10 cellular contexts compared by ENCODE assay signal in genomic region chr1:37509181-37509580, GRCh38. TPM values are rescaled to one million over a fixed set of nuclear protein-coding genes. Genes with fewer than 3 reads are reported as not detected.
DNase-seq lines count a peak whose midpoint lies in the region; ATAC-seq and TF ChIP-seq lines count a peak whose summit lies in the region.
"Had no signal": no experiment of that assay in that cellular context is flagged by ENCODE, and none has a peak within 500 bp of the region (broad histone marks: within the 10 kb centered on the region; RNA-seq: fewer than 3 reads in every experiment).

No MANE protein-coding gene starts in this region.

- H3K36me3 Mint-ChIP-seq in T-helper 2 cell treated with Interferon-gamma antibody and Interleukin-4, amounts not matched to agents 5 μg/mL and 100 μg/mL, for 36 hours (ENCODE audit: low read depth): peaks cover 43% of the 10 kb centered on the region

- no peak for TF ChIP-seq EP300 in suprapubic skin (IDR thresholded peaks at IDR 0.05)

- no peaks in the 10 kb centered on the region for H3K27me3 Mint-ChIP-seq in T-helper 2 cell treated with Interferon-gamma antibody and Interleukin-4, amounts not matched to agents 5 μg/mL and 100 μg/mL, for 36 hours (ENCODE audit: low read depth)

- H4K20me1 ChIP-seq in BLaER1: peaks cover 49% of the 10 kb centered on the region

- H3K27ac ChIP-seq in BLaER1 (no peak overlapping the region), foreskin keratinocyte (no peak overlapping the region), suprapubic skin (no peak overlapping the region)

- peaks cover 90% of the 10 kb centered on the region for H3K36me3 ChIP-seq in BLaER1
- H3K36me3 ChIP-seq in suprapubic skin: peaks cover 58% of the 10 kb centered on the region

- TF ChIP-seq CTCF in foreskin keratinocyte (conservative IDR thresholded peaks at IDR 0.05) (peak; percentile 28), suprapubic skin (IDR thresholded peaks at IDR 0.05) (no peak)

- H3K27ac Mint-ChIP-seq in T-helper 2 cell treated with Interferon-gamma antibody and Interleukin-4, amounts not matched to agents 5 μg/mL and 100 μg/mL, for 36 hours: no peak overlapping the region

- DNase-seq in H4 (ENCODE audit: low spot score) (peak; percentile 55), RPMI8226 (peak; percentile 45), foreskin keratinocyte (no peak), suprapubic skin (ENCODE audit: low spot score in 2 of 2) (no peak), HK-2 (ENCODE audit: unreplicated experiment) (no peak)
- no peak for DNase-seq in T-helper 2 cell treated with Interferon-gamma antibody and Interleukin-4, amounts not matched to agents 5 μg/mL and 100 μg/mL, for 36 hours (ENCODE audit: low spot score)
- DNase-seq in effector CD4-positive, alpha-beta T cell: no peak
- DNase-seq: activated CD4-positive, CD25-positive, alpha-beta regulatory T cell treated with anti-CD3 and anti-CD28 coated beads, Interleukin-2, amount 50 U/mL, for 72 hours; stimulated activated CD4-positive, alpha-beta T cell treated with anti-CD3 and anti-CD28 coated beads, Interleukin-4, amount 100 ng/mL, for 4 hours had no signal

- peaks cover 30% of the 10 kb centered on the region for H3K4me1 Mint-ChIP-seq in T-helper 2 cell treated with Interferon-gamma antibody and Interleukin-4, amounts not matched to agents 5 μg/mL and 100 μg/mL, for 36 hours (ENCODE audit: low read depth)

- H3K4me3 ChIP-seq in BLaER1: no peak overlapping the region
- H3K4me3 ChIP-seq in suprapubic skin: no peak overlapping the region

- H3K4me3 Mint-ChIP-seq in T-helper 2 cell treated with Interferon-gamma antibody and Interleukin-4, amounts not matched to agents 5 μg/mL and 100 μg/mL, for 36 hours: no peak overlapping the region

- H3K4me1 ChIP-seq in BLaER1 (peaks cover 36% of the 10 kb centered on the region), foreskin keratinocyte (no peaks in the 10 kb centered on the region), suprapubic skin (peaks cover 15% of the 10 kb centered on the region)

- no peak overlapping the region for H3K9ac ChIP-seq in BLaER1

- ATAC-seq in foreskin keratinocyte: peak; percentile 37

- no peaks in the 10 kb centered on the region for H3K27me3 ChIP-seq in BLaER1
- no peaks in the 10 kb centered on the region for H3K27me3 ChIP-seq in foreskin keratinocyte
- no peaks in the 10 kb centered on the region for H3K27me3 ChIP-seq in suprapubic skin

- 85% methylated on average over 4 of the region's 4 CpGs for WGBS in suprapubic skin

- H3K4me2 ChIP-seq in BLaER1: peak overlapping the region; percentile 36

- TF ChIP-seq POLR2A in suprapubic skin (IDR thresholded peaks at IDR 0.05): no peak

- H3K9me3 Mint-ChIP-seq in T-helper 2 cell treated with Interferon-gamma antibody and Interleukin-4, amounts not matched to agents 5 μg/mL and 100 μg/mL, for 36 hours: no peaks in the 10 kb centered on the region

- no peaks in the 10 kb centered on the region for H3K9me3 ChIP-seq in BLaER1
- H3K9me3 ChIP-seq in suprapubic skin: no peaks in the 10 kb centered on the region

RNA-seq across cellular contexts. Expression of gene MEAF6, which starts 5.4 kb away (rescaled TPM):
- total RNA-seq in H4 (2014; rRNA removed; shearing (Covaris generic)): 113 and 172 TPM in 2 replicates
- total RNA-seq in foreskin keratinocyte (43.8 and 48.6 TPM in 2 replicates), suprapubic skin (100 to 1,000 TPM in 1 of 4 donors, 10 to 100 TPM in 3; 63.6 to 105 (median 68.7) TPM)
- 36.7 and 41.3 TPM in 2 replicates for polyA plus RNA-seq in foreskin keratinocyte

RNA-seq across cellular contexts. Expression of gene ZC3H12A, which starts 34.8 kb away (rescaled TPM):
- total RNA-seq in H4 (2014; rRNA removed; shearing (Covaris generic)): 2.9 TPM in 2 replicates
- total RNA-seq in foreskin keratinocyte (24.5 and 32.4 TPM in 2 replicates), suprapubic skin (100 to 1,000 TPM in 1 of 4 donors, 10 to 100 TPM in 3; 47.7 to 107 (median 56.1) TPM)
- polyA plus RNA-seq in foreskin keratinocyte: 19.9 and 23.0 TPM in 2 replicates

RNA-seq across cellular contexts. Expression of gene SNIP1, which starts 44.9 kb away (rescaled TPM):
- total RNA-seq in H4 (2014; rRNA removed; shearing (Covaris generic)): 7.2 and 12.9 TPM in 2 replicates
- total RNA-seq in foreskin keratinocyte: 9.5 and 10.0 TPM in 2 replicates
- polyA plus RNA-seq in foreskin keratinocyte: 5.4 and 6.5 TPM in 2 replicates
- 10 to 100 TPM; 13.5 to 23.4 (median 15.6) TPM for total RNA-seq in suprapubic skin

RNA-seq across cellular contexts. Expression of gene DNALI1, which starts 47.6 kb away (rescaled TPM):
- 0.64 TPM in 1 of 2 replicates, not detected in the other for total RNA-seq in H4 (2014; rRNA removed; shearing (Covaris generic))
- total RNA-seq in foreskin keratinocyte: 0.71 and 0.78 TPM in 2 replicates
- polyA plus RNA-seq in foreskin keratinocyte: 0.77 and 1.5 TPM in 2 replicates
- 1 to 10 TPM in 1 of 4 donors, under 1 TPM in 3; 0.70 to 1.7 (median 0.85) TPM for total RNA-seq in suprapubic skin

Comparison
In these comparisons a context has a peak if more than half of its experiments do, and no peak if none do; other contexts are left out.
1. DNase-seq: peak in H4 (single experiment) and RPMI8226 (single experiment); none in foreskin keratinocyte (0 of 2), T-helper 2 cell treated with Interferon-gamma antibody and Interleukin-4, amounts not matched to agents 5 μg/mL and 100 μg/mL, for 36 hours (single experiment), effector CD4-positive, alpha-beta T cell (single experiment), suprapubic skin (0 of 2) and HK-2 (single experiment).